In the genomic region with DNA sequence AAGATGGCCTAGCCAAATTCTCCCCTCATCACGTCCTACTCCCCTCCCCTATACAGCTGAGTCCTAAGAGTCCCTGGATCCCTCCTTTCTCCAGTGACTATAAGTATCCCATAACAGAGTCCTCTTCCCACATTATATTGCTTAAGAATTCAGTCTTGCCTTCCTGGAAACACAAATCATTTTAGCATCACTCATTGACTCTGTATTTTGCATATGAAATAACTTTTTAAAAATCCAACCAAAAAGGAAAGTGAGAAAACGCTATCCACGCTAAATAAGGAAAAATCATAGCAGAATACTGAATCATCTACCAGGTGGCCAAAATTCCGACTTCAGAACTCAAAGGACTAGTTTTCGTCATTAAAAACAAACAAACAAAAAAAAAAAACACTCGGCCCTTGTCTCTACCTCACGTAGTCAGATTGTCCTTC, we compare ENCODE assay signal across 9 cellular contexts.
A peak's percentile ranks its signal among the peaks of the same experiment; 100 is the strongest.
DNase-seq lines count a peak whose midpoint lies in the region; ATAC-seq and TF ChIP-seq lines count a peak whose summit lies in the region.
"Had no signal": no experiment of that assay in that cellular context is flagged by ENCODE, and none has a peak within 500 bp of the region (broad histone marks: within the 10 kb centered on the region; RNA-seq: fewer than 3 reads in every experiment).

No MANE protein-coding gene starts in this region.

- no peak for TF ChIP-seq POLR2A in breast epithelium (IDR thresholded peaks at IDR 0.05)

- H3K4me1 ChIP-seq in ACC112 (ENCODE audit: control insufficient read depth, insufficient read depth, low read length, unreplicated experiment) (peaks cover 43% of the 10 kb centered on the region), breast epithelium (peaks cover 0 to 4% of the 10 kb centered on the region in 2 donors), muscle layer of duodenum (ENCODE audit: control insufficient read depth in 1 of 2, insufficient read depth in 2 of 2, low read length in 2 of 2) (peaks cover 10 to 14% of the 10 kb centered on the region in 2 donors)

- H3K36me3 ChIP-seq in ACC112 (ENCODE audit: insufficient read depth, low read length) (no peaks in the 10 kb centered on the region), breast epithelium (no peaks in the 10 kb centered on the region), muscle layer of duodenum (ENCODE audit: control insufficient read depth in 1 of 2, insufficient read depth in 2 of 2, low read length in 2 of 2) (peaks cover 8 to 15% of the 10 kb centered on the region in 2 donors)
- H3K36me3 ChIP-seq: neutrophil had no signal

- peak overlapping the region; percentile 97 for H3K27ac ChIP-seq in ACC112 (ENCODE audit: low read depth, low read length)
- peak overlapping the region; percentile 84 to 90 for H3K27ac ChIP-seq in breast epithelium
- peak overlapping the region; percentile 96 for H3K27ac ChIP-seq in muscle layer of duodenum (ENCODE audit: low read length)
- H3K27ac ChIP-seq: neutrophil had no signal

- intact Hi-C loops in breast epithelium (cut with DNase I; ENCODE audit: low total_unique reads), result loop anchor here (5.0 kb wide), 1 partner anchor 205 kb away; a partner anchor contains a TSS

- H3K4me3 ChIP-seq in ACC112 (ENCODE audit: low read depth, low read length) (peak overlapping the region; percentile 35), breast epithelium (no peak overlapping the region), muscle layer of duodenum (ENCODE audit: low read depth in 1 of 2, low read length in 2 of 2) (no peak overlapping the region)

- no peaks in the 10 kb centered on the region for H3K9me3 ChIP-seq in breast epithelium
- H3K9me3 ChIP-seq in muscle layer of duodenum (ENCODE audit: control insufficient read depth in 1 of 2, low read length in 2 of 2), result no peaks in the 10 kb centered on the region
- H3K9me3 ChIP-seq: neutrophil had no signal

- peaks cover 3% of the 10 kb centered on the region for H3K79me2 ChIP-seq in ACC112 (ENCODE audit: control insufficient read depth, insufficient read depth, low read length, unreplicated experiment)

- DNase-seq in HS-27A (ENCODE audit: low read depth) (peak; percentile 30), breast epithelium (ENCODE audit: low spot score in 2 of 2) (no peak), NCI-H187 treated with DMSO at 0.1 percent for 48 hours (lab: John Stamatoyannopoulos, UW) (no peak), OCI-M1 (lab: John Stamatoyannopoulos, UW) (no peak)

- no peak for ATAC-seq in GM21825 (IDR thresholded peaks at IDR 0.05; ENCODE audit: unreplicated experiment)
- no peak for ATAC-seq in HG03196 (IDR thresholded peaks at IDR 0.05; ENCODE audit: unreplicated experiment)

- no peak for TF ChIP-seq CTCF in breast epithelium (IDR thresholded peaks at IDR 0.05)

- H3K27me3 ChIP-seq in ACC112 (ENCODE audit: insufficient read depth, low read length) (no peaks in the 10 kb centered on the region), breast epithelium (no peaks in the 10 kb centered on the region), muscle layer of duodenum (ENCODE audit: low read depth, low read length) (no peaks in the 10 kb centered on the region)

- peak overlapping the region; percentile 11 for H2AFZ ChIP-seq in ACC112 (ENCODE audit: low read length, unreplicated experiment)
